9 cellular contexts compared by ENCODE assay signal in genomic region chr5:54646285-54647101, GRCh38.
A peak's percentile ranks its signal among the peaks of the same experiment; 100 is the strongest.
DNase-seq lines count a peak whose midpoint lies in the region; ATAC-seq, FAIRE-seq and TF ChIP-seq lines count a peak whose summit lies in the region.
"Had no signal": no experiment of that assay in that cellular context is flagged by ENCODE, and none has a peak within 500 bp of the region (broad histone marks: within the 10 kb centered on the region; RNA-seq: fewer than 3 reads in every experiment).

No MANE protein-coding gene starts in this region.

- H3K9me3 ChIP-seq in OCI-LY1 (ENCODE audit: low read length) (no peaks in the 10 kb centered on the region), tibial nerve (no peaks in the 10 kb centered on the region)

- peak; percentile 89 for ATAC-seq in HG03103 (IDR thresholded peaks at IDR 0.05; ENCODE audit: low read depth, unreplicated experiment)

- H3K4me3 ChIP-seq in OCI-LY1 (ENCODE audit: low read depth, low read length, poor library complexity, severe bottlenecking), result peak overlapping the region; percentile 39
- peak overlapping the region in 3 of 4 donors; percentile 1 to 29 (median 6) for H3K4me3 ChIP-seq in tibial nerve

- H3K9ac ChIP-seq in OCI-LY1 (ENCODE audit: low read length), result peak overlapping the region; percentile 55; the same call in 1 of the 2 replicates

- H3K27me3 ChIP-seq in OCI-LY1 (ENCODE audit: insufficient read depth, low read length), result no peaks in the 10 kb centered on the region
- H3K27me3 ChIP-seq in tibial nerve, result no peaks in the 10 kb centered on the region

- TF ChIP-seq CTCF in OCI-LY1 (IDR thresholded peaks at IDR 0.05; ENCODE audit: low read length), result no peak
- no peak for TF ChIP-seq CTCF in tibial nerve (IDR thresholded peaks at IDR 0.05)

- H3K9me2 ChIP-seq in OCI-LY1 (ENCODE audit: low read depth, low read length), result no peaks in the 10 kb centered on the region

- no peaks in the 10 kb centered on the region for H3K36me3 ChIP-seq in OCI-LY1 (ENCODE audit: insufficient read depth, low read length)
- no peaks in the 10 kb centered on the region for H3K36me3 ChIP-seq in tibial nerve

- H3K4me1 ChIP-seq in OCI-LY1 (ENCODE audit: insufficient read depth, low read length, severe bottlenecking), result peaks cover 23% of the 10 kb centered on the region
- peaks cover 0 to 44% (median 30%) of the 10 kb centered on the region in 4 donors for H3K4me1 ChIP-seq in tibial nerve

- 26 to 41% methylated on average over 14 of the region's 14 CpGs for WGBS in tibial nerve, 2 donors

- H2AFZ ChIP-seq in OCI-LY1 (ENCODE audit: low read length), result peak overlapping the region; percentile 92

- peak in 1 of 2 donors; percentile 74 for TF ChIP-seq EP300 in tibial nerve (IDR thresholded peaks at IDR 0.05)

- no peak for FAIRE-seq in frontal cortex (lab: Jason Lieb, UNC)

- intact Hi-C loops in posterior vena cava (cut with DNase I), result loop anchor here (10.0 kb wide), 3 partner anchors 108 to 202 kb away; no protein-coding TSS in a partner anchor

- H3K27ac ChIP-seq in OCI-LY1 (ENCODE audit: low read depth, low read length, poor library complexity, severe bottlenecking) (peak overlapping the region; percentile 96), tibial nerve (peak overlapping the region; percentile 43 to 94 (median 79))
- H3K27ac ChIP-seq: C4-2B had no signal

- no peaks in the 10 kb centered on the region for H3F3A ChIP-seq in OCI-LY1 (ENCODE audit: insufficient read depth, low read length)

- TF ChIP-seq POLR2A in tibial nerve (IDR thresholded peaks at IDR 0.05), result peak in 1 of 2 donors; percentile 28

- H3K79me2 ChIP-seq in OCI-LY1 (ENCODE audit: insufficient read depth, low read length), result no peaks in the 10 kb centered on the region

- peak overlapping the region; percentile 70 for H3K4me2 ChIP-seq in OCI-LY1 (ENCODE audit: low read length)

- DNase-seq in NCI-H82 (lab: John Stamatoyannopoulos, UW) (peak; percentile 1), NCI-H82 treated with DMSO at 0.1 percent for 48 hours (lab: John Stamatoyannopoulos, UW; ENCODE audit: unreplicated experiment) (no peak), activated gamma-delta T cell (lab: John Stamatoyannopoulos, UW) (peak; percentile 47), frontal cortex (ENCODE audit: low spot score in 2 of 2) (peak; percentile 30 to 39), posterior vena cava (ENCODE audit: low spot score) (peak; percentile 90), tibial nerve (ENCODE audit: low spot score in 2 of 2) (peak; percentile 54 to 65)

- H4K20me1 ChIP-seq in OCI-LY1 (ENCODE audit: insufficient read depth, low read length), result no peaks in the 10 kb centered on the region
